Comparison of ENCODE assay signal across 9 cellular contexts in the genomic region with DNA sequence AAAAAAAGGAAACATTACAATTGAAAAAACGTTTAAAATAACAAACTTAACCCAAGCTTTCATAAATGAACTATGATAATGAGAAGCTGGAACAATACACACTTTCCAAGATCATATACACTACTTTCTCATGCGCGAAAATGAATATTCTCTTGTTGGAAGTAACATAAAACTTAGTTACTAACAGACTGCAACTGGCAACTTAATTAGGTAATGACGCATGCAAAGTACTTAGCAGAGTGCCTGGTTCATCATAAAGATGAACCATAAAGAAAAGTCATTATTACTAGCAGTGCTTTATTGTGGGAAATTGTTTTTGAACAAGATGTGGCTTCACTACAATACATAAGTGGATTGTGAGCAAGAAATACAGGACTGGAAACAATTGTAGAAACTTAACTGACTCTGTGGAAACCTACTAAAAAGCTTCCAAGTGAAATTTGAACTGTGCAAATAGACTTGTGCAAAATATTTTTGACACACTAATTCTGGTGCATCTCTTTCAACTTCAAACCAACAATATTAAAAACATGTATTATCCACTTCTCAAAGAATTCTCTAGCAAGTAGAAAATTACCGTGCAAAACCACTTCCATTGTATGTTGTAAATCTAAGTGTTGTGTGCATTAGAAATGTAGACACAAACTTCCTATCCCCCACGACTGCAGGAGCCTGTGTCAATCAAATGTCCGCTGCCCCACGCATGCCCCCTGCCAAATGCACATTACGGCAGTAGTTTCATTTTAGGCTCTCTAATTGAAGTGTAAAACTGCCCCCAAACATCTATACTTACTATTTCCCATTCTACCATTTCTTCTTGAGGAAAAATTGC. TPM values are rescaled to one million over a fixed set of nuclear protein-coding genes. Genes with fewer than 3 reads are reported as not detected.
DNase-seq lines count a peak whose midpoint lies in the region; ATAC-seq and TF ChIP-seq lines count a peak whose summit lies in the region.
"Had no signal": no experiment of that assay in that cellular context is flagged by ENCODE, and none has a peak within 500 bp of the region (broad histone marks: within the 10 kb centered on the region; RNA-seq: fewer than 3 reads in every experiment).

No MANE protein-coding gene starts in this region.

- H3K79me2 ChIP-seq in smooth muscle cell (ENCODE audit: low read depth), result peaks cover 77% of the 10 kb centered on the region

- no peak overlapping the region for H3K4me3 Mint-ChIP-seq in activated naive CD4-positive, alpha-beta T cell treated with anti-CD3 and anti-CD28 coated beads for 36 hours
- H3K4me3 Mint-ChIP-seq: activated CD8-positive, alpha-beta memory T cell treated with anti-CD3 and anti-CD28 coated beads, Interleukin-2, amount 10 ng/mL, durations not matched to agents 7 days and 5 days had no signal

- POLR2A ChIA-PET in HEK293T (lab: Yijun Ruan, JAX), result interaction anchor here (1.1 to 2.6 kb wide), 2 partner anchors 12 to 165 kb away, joined by 3 to 14 read pairs; no protein-coding TSS in a partner anchor

- ATAC-seq in left lobe of liver, result peak; percentile 12
- no peak for ATAC-seq in HG03108 (IDR thresholded peaks at IDR 0.05; ENCODE audit: unreplicated experiment)
- ATAC-seq: activated CD8-positive, alpha-beta memory T cell treated with anti-CD3 and anti-CD28 coated beads, Interleukin-2, amount 10 ng/mL, durations not matched to agents 7 days and 5 days had no signal

- intact Hi-C loops in activated naive CD4-positive, alpha-beta T cell treated with anti-CD3 and anti-CD28 coated beads for 36 hours (cut with micrococcal nuclease), result loop anchor here (2.0 to 10.0 kb wide), 5 partner anchors 102 to 569 kb away; a partner anchor contains a TSS

- H3K4me2 ChIP-seq in smooth muscle cell, result peak overlapping the region; percentile 95

- H3K27ac Mint-ChIP-seq in activated naive CD4-positive, alpha-beta T cell treated with anti-CD3 and anti-CD28 coated beads for 36 hours, result no peak overlapping the region
- H3K27ac Mint-ChIP-seq: activated CD8-positive, alpha-beta memory T cell treated with anti-CD3 and anti-CD28 coated beads, Interleukin-2, amount 10 ng/mL, durations not matched to agents 7 days and 5 days had no signal

- no peaks in the 10 kb centered on the region for H3F3A ChIP-seq in smooth muscle cell (ENCODE audit: low read depth)

- CTCF ChIA-PET in HEK293T (lab: Yijun Ruan, JAX), result interaction anchor here (0.6 to 2.3 kb wide), 4 partner anchors 100 to 564 kb away, joined by 3 to 12 read pairs (median 6); no protein-coding TSS in a partner anchor
- CTCF ChIA-PET in activated naive CD4-positive, alpha-beta T cell treated with anti-CD3 and anti-CD28 coated beads for 36 hours (lab: Charles Lee), result interaction anchor here (1.2 kb wide), 1 partner anchor 100 kb away, joined by 3 read pairs; no protein-coding TSS in a partner anchor

- H3K4me1 Mint-ChIP-seq in activated naive CD4-positive, alpha-beta T cell treated with anti-CD3 and anti-CD28 coated beads for 36 hours (ENCODE audit: low read depth), result peaks cover 7% of the 10 kb centered on the region

- peaks cover 65% of the 10 kb centered on the region for H3K27me3 Mint-ChIP-seq in activated naive CD4-positive, alpha-beta T cell treated with anti-CD3 and anti-CD28 coated beads for 36 hours (ENCODE audit: low read depth)

- peaks cover 11% of the 10 kb centered on the region for H3K4me1 ChIP-seq in smooth muscle cell (ENCODE audit: low read depth)

- H3K27me3 ChIP-seq in smooth muscle cell (ENCODE audit: low read depth), result peaks cover 12% of the 10 kb centered on the region

- no peaks in the 10 kb centered on the region for H3K36me3 ChIP-seq in smooth muscle cell (ENCODE audit: low read depth)

- DNase-seq in HEK293T (ENCODE audit: extremely low spot score) (no peak), astrocyte of the cerebellum (ENCODE audit: low read depth) (no peak), left lobe of liver (ENCODE audit: low spot score) (no peak), smooth muscle cell (lab: John Stamatoyannopoulos, UW; ENCODE audit: unreplicated experiment) (no peak), germinal center (ENCODE audit: low spot score) (no peak)
- no peak for DNase-seq in activated naive CD4-positive, alpha-beta T cell treated with anti-CD3 and anti-CD28 coated beads for 36 hours
- no peak for DNase-seq in activated T-cell treated with anti-CD3 and anti-CD28 coated beads, Interleukin-2, amount 50 U/mL, for 48 hours
- DNase-seq: activated CD8-positive, alpha-beta memory T cell treated with anti-CD3 and anti-CD28 coated beads, Interleukin-2, amount 10 ng/mL, durations not matched to agents 7 days and 5 days had no signal

- H3K36me3 Mint-ChIP-seq in activated naive CD4-positive, alpha-beta T cell treated with anti-CD3 and anti-CD28 coated beads for 36 hours (ENCODE audit: low read depth), result no peaks in the 10 kb centered on the region

- WGBS in smooth muscle cell (ENCODE audit: low lambda C conversion rate), result 45% methylated on average over 9 of the region's 9 CpGs

- H2AFZ ChIP-seq in smooth muscle cell (ENCODE audit: low read depth), result no peak overlapping the region

- no peak overlapping the region for H3K27ac ChIP-seq in smooth muscle cell (ENCODE audit: low read depth)

- H4K20me1 ChIP-seq in smooth muscle cell (ENCODE audit: low read depth), result peaks cover 22% of the 10 kb centered on the region

- no peaks in the 10 kb centered on the region for H3K9me3 Mint-ChIP-seq in activated naive CD4-positive, alpha-beta T cell treated with anti-CD3 and anti-CD28 coated beads for 36 hours

- no peak for TF ChIP-seq CTCF in astrocyte of the cerebellum (IDR thresholded peaks at IDR 0.05; ENCODE audit: low read depth, low read length, missing control alignments)
- TF ChIP-seq CTCF in smooth muscle cell (IDR thresholded peaks at IDR 0.05; ENCODE audit: borderline replicate concordance, insufficient read depth, poor library complexity, severe bottlenecking), result no peak

- no peaks in the 10 kb centered on the region for H3K9me3 ChIP-seq in smooth muscle cell (replicated peaks; ENCODE audit: low read depth)

- H3K9ac ChIP-seq in smooth muscle cell (ENCODE audit: low read depth), result no peak overlapping the region

- H3K4me3 ChIP-seq in astrocyte of the cerebellum (ENCODE audit: low read depth, low read length) (peak overlapping the region; percentile 84), smooth muscle cell (peak overlapping the region; percentile 84)

- in situ Hi-C loops in astrocyte of the cerebellum (cut with HindIII; ENCODE audit: low sequenced_read_pairs), result loop anchor here (10.0 kb wide), 1 partner anchor 89 kb away; no protein-coding TSS in a partner anchor

TF ChIP-seq in HEK293T, 16 proteins besides CTCF, POLR2A, EP300 and RAD21:
- TF ChIP-seq BHLHE40 (IDR thresholded peaks at IDR 0.05; ENCODE audit: borderline replicate concordance) (no peak), ARNT (IDR thresholded peaks at IDR 0.05) (no peak), ZNF384 (IDR thresholded peaks at IDR 0.05) (no peak), FOXM1 (IDR thresholded peaks at IDR 0.05; ENCODE audit: borderline replicate concordance) (no peak), LEF1 (IDR thresholded peaks at IDR 0.05; ENCODE audit: borderline replicate concordance) (no peak), ELF4 (IDR thresholded peaks at IDR 0.05) (no peak)
- TF ChIP-seq, protein P1, sequence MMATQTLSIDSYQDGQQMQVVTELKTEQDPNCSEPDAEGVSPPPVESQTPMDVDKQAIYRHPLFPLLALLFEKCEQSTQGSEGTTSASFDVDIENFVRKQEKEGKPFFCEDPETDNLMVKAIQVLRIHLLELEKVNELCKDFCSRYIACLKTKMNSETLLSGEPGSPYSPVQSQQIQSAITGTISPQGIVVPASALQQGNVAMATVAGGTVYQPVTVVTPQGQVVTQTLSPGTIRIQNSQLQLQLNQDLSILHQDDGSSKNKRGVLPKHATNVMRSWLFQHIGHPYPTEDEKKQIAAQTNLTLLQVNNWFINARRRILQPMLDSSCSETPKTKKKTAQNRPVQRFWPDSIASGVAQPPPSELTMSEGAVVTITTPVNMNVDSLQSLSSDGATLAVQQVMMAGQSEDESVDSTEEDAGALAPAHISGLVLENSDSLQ (IDR thresholded peaks at IDR 0.05), result peak; percentile 95
TF ChIP-seq in HEK293T: peak in this region for 1.

RNA-seq across cellular contexts. Expression of a gene that starts 2.0 kb away (rescaled TPM):
- total RNA-seq in left lobe of liver (20.3 TPM), smooth muscle cell (36.3 and 39.9 TPM in 2 replicates)
- polyA plus RNA-seq in smooth muscle cell, result 8.0 and 22.8 TPM in 2 replicates
- total RNA-seq in activated naive CD4-positive, alpha-beta T cell treated with anti-CD3 and anti-CD28 coated beads for 36 hours, result under 1 TPM; 0.37 to 0.48 TPM
- total RNA-seq: activated CD8-positive, alpha-beta memory T cell treated with anti-CD3 and anti-CD28 coated beads, Interleukin-2, amount 10 ng/mL, durations not matched to agents 7 days and 5 days had no signal

Comparison
In these comparisons a context has a peak if more than half of its experiments do, and no peak if none do; other contexts are left out.
1. RNA of a gene that starts 2.0 kb away (total RNA-seq): 36.3 to 39.9 TPM in smooth muscle cell and 20.3 TPM in left lobe of liver (single experiment); 0.37 to 0.48 TPM in activated naive CD4-positive, alpha-beta T cell treated with anti-CD3 and anti-CD28 coated beads for 36 hours; every median in the first group is over 10 times any median in the second.